Comparison of ENCODE assay signal across 8 cellular contexts in the genomic region with DNA sequence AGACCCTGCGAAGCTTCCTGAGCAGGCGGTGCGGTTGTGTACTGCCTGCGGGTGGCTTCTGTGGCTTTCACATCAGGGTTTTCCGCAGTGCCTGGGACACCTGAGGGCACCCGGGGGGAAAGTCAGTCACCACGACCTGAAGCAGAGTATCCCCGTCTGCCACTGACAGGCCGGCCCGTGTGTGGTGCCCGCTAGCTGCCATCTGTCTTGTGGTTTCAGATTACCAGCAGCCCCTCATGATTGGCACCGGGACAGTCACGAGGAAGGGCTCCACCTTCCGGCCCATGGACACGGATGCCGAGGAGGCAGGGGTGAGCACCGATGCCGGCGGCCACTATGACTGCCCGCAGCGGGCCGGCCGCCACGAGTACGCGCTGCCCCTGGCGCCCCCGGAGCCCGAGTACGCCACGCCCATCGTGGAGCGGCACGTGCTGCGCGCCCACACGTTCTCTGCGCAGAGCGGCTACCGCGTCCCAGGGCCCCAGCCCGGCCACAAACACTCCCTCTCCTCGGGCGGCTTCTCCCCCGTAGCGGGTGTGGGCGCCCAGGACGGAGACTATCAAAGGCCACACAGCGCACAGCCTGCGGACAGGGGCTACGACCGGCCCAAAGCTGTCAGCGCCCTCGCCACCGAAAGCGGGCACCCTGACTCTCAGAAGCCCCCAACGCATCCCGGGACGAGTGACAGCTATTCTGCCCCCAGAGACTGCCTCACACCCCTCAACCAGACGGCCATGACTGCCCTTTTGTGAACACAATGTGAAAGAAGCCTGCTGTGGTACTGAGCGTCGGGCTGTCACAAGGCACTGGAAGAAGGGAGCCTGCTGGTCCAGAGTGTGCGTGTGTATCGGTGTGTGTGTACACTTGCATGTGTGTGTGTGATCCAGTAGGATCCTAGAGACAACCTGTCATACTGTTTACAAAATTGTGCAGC. TPM values are rescaled to one million over a fixed set of nuclear protein-coding genes. Genes with fewer than 3 reads are reported as not detected.
A peak's percentile ranks its signal among the peaks of the same experiment; 100 is the strongest.
DNase-seq lines count a peak whose midpoint lies in the region; ATAC-seq, FAIRE-seq and TF ChIP-seq lines count a peak whose summit lies in the region.

No MANE protein-coding gene starts in this region.

- TF ChIP-seq POLR2A in GM12892 (IDR thresholded peaks at IDR 0.05; ENCODE audit: low read depth, low read length) = no peak
- TF ChIP-seq POLR2A in right lobe of liver (IDR thresholded peaks at IDR 0.05) = no peak

- peaks cover 30% of the 10 kb centered on the region for H3K4me1 Mint-ChIP-seq in WTC11

- H3K4me3 Mint-ChIP-seq in WTC11 = peak overlapping the region; percentile 65

- POLR2A ChIA-PET in WTC11 (lab: Charles Lee) = no interaction called here

- H3K27me3 ChIP-seq in right lobe of liver = no peaks in the 10 kb centered on the region

- WGBS in right lobe of liver (ENCODE audit: insufficient coverage, low coverage, low lambda C conversion rate, missing lambda C conversion rate) = 69% methylated on average over 6 of the region's 64 CpGs

- TF ChIP-seq CTCF in WTC11 (IDR thresholded peaks at IDR 0.05) (no peak), right lobe of liver (IDR thresholded peaks at IDR 0.05) (peak in 1 of 4 donors; percentile 15)

- H3K27ac ChIP-seq in right lobe of liver = peak overlapping the region in 1 of 3 donors; percentile 9

- no peak for FAIRE-seq in GM12892 (lab: Jason Lieb, UNC)

- ATAC-seq in HG03095 (IDR thresholded peaks at IDR 0.05; ENCODE audit: unreplicated experiment) = peak; percentile 40
- peak; percentile 85 for ATAC-seq in WTC11
- ATAC-seq in right lobe of liver = peak; percentile 19 to 62 (median 46)

- DNase-seq in GM12892 (ENCODE audit: insufficient read length) (peak; percentile 16), WTC11 (ENCODE audit: low spot score) (peak; percentile 79), cerebellar cortex (ENCODE audit: low spot score) (peak; percentile 81), right lobe of liver (peak; percentile 45 to 61 (median 52)), middle frontal gyrus (ENCODE audit: extremely low spot score, low spot score) (no peak), SIG-M5 treated with dmso at 0.1 percent for 504 hours (lab: John Stamatoyannopoulos, UW; ENCODE audit: unreplicated experiment) (no peak)
- DNase-seq in stimulated activated CD8-positive, alpha-beta memory T cell treated with anti-CD3 and anti-CD28 coated beads, Interleukin-12 subunit alpha, Interleukin-12 subunit beta, amount 100 ng/mL, for 4 hours (ENCODE audit: low read depth) = peak; percentile 29

- no peaks in the 10 kb centered on the region for H3K9me3 Mint-ChIP-seq in WTC11

- CTCF ChIA-PET in WTC11 (lab: Charles Lee) = interaction anchor here (0.6 to 3.7 kb wide), 9 partner anchors 12 to 144 kb away, joined by 3 to 16 read pairs (median 4); a partner anchor contains a TSS

- H3K4me1 ChIP-seq in right lobe of liver = peaks cover 0 to 9% (median 4%) of the 10 kb centered on the region in 4 donors

- intact Hi-C loops in right lobe of liver (cut with DNase I) = loop anchor here in 1 of 2 donors (10.0 kb wide), 1 partner anchor 73 kb away; no protein-coding TSS in a partner anchor

- peaks cover 12% of the 10 kb centered on the region for H3K27me3 Mint-ChIP-seq in WTC11 (ENCODE audit: low read depth)

- no peaks in the 10 kb centered on the region; the same call in 1 of the 2 replicates for H3K36me3 Mint-ChIP-seq in WTC11

- no peak overlapping the region for H3K27ac Mint-ChIP-seq in WTC11

- H3K4me3 ChIP-seq in right lobe of liver = peak overlapping the region in 1 of 3 donors; percentile 42

- peaks cover 0 to 2% (median 1%) of the 10 kb centered on the region in 4 donors for H3K36me3 ChIP-seq in right lobe of liver

- peaks cover 0 to 2% (median 0%) of the 10 kb centered on the region in 4 donors for H3K9me3 ChIP-seq in right lobe of liver

TF ChIP-seq in WTC11, 78 proteins besides CTCF, POLR2A, EP300 and RAD21 (continues in another document):
- TF ChIP-seq, protein P1, sequence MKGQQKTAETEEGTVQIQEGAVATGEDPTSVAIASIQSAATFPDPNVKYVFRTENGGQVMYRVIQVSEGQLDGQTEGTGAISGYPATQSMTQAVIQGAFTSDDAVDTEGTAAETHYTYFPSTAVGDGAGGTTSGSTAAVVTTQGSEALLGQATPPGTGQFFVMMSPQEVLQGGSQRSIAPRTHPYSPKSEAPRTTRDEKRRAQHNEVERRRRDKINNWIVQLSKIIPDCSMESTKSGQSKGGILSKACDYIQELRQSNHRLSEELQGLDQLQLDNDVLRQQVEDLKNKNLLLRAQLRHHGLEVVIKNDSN (CRISPR knock-in tag; IDR thresholded peaks at IDR 0.05) = peak; percentile 85
- TF ChIP-seq, protein P2, sequence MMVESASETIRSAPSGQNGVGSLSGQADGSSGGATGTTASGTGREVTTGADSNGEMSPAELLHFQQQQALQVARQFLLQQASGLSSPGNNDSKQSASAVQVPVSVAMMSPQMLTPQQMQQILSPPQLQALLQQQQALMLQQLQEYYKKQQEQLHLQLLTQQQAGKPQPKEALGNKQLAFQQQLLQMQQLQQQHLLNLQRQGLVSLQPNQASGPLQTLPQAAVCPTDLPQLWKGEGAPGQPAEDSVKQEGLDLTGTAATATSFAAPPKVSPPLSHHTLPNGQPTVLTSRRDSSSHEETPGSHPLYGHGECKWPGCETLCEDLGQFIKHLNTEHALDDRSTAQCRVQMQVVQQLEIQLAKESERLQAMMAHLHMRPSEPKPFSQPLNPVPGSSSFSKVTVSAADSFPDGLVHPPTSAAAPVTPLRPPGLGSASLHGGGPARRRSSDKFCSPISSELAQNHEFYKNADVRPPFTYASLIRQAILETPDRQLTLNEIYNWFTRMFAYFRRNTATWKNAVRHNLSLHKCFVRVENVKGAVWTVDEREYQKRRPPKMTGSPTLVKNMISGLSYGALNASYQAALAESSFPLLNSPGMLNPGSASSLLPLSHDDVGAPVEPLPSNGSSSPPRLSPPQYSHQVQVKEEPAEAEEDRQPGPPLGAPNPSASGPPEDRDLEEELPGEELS (CRISPR knock-in tag; IDR thresholded peaks at IDR 0.05) = peak; percentile 74; the same call in 1 of the 2 replicates
- no peak for TF ChIP-seq TEAD4 (CRISPR knock-in tag; IDR thresholded peaks at IDR 0.05)
- TF ChIP-seq TP53 (CRISPR knock-in tag; IDR thresholded peaks at IDR 0.05) = 0 out of 2 replicates have a peak, but pooled peaks have one; percentile 25
- TF ChIP-seq, protein P3, sequence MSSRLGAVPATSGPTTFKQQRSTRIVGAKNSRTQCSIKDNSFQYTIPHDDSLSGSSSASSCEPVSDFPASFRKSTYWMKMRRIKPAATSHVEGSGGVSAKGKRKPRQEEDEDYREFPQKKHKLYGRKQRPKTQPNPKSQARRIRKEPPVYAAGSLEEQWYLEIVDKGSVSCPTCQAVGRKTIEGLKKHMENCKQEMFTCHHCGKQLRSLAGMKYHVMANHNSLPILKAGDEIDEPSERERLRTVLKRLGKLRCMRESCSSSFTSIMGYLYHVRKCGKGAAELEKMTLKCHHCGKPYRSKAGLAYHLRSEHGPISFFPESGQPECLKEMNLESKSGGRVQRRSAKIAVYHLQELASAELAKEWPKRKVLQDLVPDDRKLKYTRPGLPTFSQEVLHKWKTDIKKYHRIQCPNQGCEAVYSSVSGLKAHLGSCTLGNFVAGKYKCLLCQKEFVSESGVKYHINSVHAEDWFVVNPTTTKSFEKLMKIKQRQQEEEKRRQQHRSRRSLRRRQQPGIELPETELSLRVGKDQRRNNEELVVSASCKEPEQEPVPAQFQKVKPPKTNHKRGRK (CRISPR knock-in tag; IDR thresholded peaks at IDR 0.05; ENCODE audit: borderline replicate concordance) = no peak
- TF ChIP-seq NFE2L1 (CRISPR knock-in tag; IDR thresholded peaks at IDR 0.05) = peak; percentile 38; the same call in 1 of the 2 replicates
- peak; percentile 46; the same call in 1 of the 2 replicates for TF ChIP-seq ZNF138 (CRISPR knock-in tag; conservative IDR thresholded peaks at IDR 0.05)
- TF ChIP-seq, protein P4, sequence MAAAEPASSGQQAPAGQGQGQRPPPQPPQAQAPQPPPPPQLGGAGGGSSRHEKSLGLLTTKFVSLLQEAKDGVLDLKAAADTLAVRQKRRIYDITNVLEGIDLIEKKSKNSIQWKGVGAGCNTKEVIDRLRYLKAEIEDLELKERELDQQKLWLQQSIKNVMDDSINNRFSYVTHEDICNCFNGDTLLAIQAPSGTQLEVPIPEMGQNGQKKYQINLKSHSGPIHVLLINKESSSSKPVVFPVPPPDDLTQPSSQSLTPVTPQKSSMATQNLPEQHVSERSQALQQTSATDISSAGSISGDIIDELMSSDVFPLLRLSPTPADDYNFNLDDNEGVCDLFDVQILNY (CRISPR knock-in tag; IDR thresholded peaks at IDR 0.05) = 0 out of 2 replicates have a peak, but pooled peaks have one; percentile 49
- no peak for TF ChIP-seq ELF4 (CRISPR knock-in tag; IDR thresholded peaks at IDR 0.05; ENCODE audit: low read depth)
- TF ChIP-seq ZNF416 (CRISPR knock-in tag; IDR thresholded peaks at IDR 0.05) = no peak
- no peak for TF ChIP-seq GABPB1 (CRISPR knock-in tag; IDR thresholded peaks at IDR 0.05)
- peak; percentile 70 for TF ChIP-seq SP1 (CRISPR knock-in tag; conservative IDR thresholded peaks at IDR 0.05)
- TF ChIP-seq HMGA2 (CRISPR knock-in tag; IDR thresholded peaks at IDR 0.05) = no peak

RNA-seq across cellular contexts. Expression of a gene that starts 54.4 kb away (rescaled TPM):
- 19.5 TPM for polyA plus RNA-seq in GM12892 (2012; ENCODE audit: missing spikeins)
- total RNA-seq in WTC11 (2021) (18.6 to 19.4 TPM (median 18.7 TPM) in 3 replicates), right lobe of liver (10 to 100 TPM in 3 of 6 experiments, 1 to 10 TPM in 3; 8.3 to 10.7 (median 10.1) TPM)

Comparison
In these comparisons a context has a peak if more than half of its experiments do, and no peak if none do; other contexts are left out.
1. DNase-seq: peak in GM12892 (single experiment), WTC11 (single experiment), cerebellar cortex (single experiment), right lobe of liver (3 of 3) and stimulated activated CD8-positive, alpha-beta memory T cell treated with anti-CD3 and anti-CD28 coated beads, Interleukin-12 subunit alpha, Interleukin-12 subunit beta, amount 100 ng/mL, for 4 hours (single experiment); none in middle frontal gyrus (single experiment) and SIG-M5 treated with dmso at 0.1 percent for 504 hours (single experiment).
2. Peak in every context shown above with its lines, with median percentiles within 50 percentile points of each other: ATAC-seq.